Comparison of ENCODE assay signal across 15 cellular contexts in genomic region chr4:3654036-3654807, GRCh38.
DNase-seq lines count a peak whose midpoint lies in the region; ATAC-seq and TF ChIP-seq lines count a peak whose summit lies in the region.
"Had no signal": no experiment of that assay in that cellular context is flagged by ENCODE, and none has a peak within 500 bp of the region (broad histone marks: within the 10 kb centered on the region; RNA-seq: fewer than 3 reads in every experiment).

No MANE protein-coding gene starts in this region.

- no peaks in the 10 kb centered on the region for H3K27me3 ChIP-seq in right atrium auricular region
- H3K27me3 ChIP-seq in BLaER1 = peaks cover 20% of the 10 kb centered on the region; the same call in 1 of the 2 replicates

- H3K9me3 ChIP-seq in right atrium auricular region (no peaks in the 10 kb centered on the region), BLaER1 (no peaks in the 10 kb centered on the region)

- peaks cover 13% of the 10 kb centered on the region for H3K4me1 Mint-ChIP-seq in glutamatergic neuron (ENCODE audit: low read depth, unreplicated experiment)
- H3K4me1 Mint-ChIP-seq: CD14-positive monocyte; CD8-positive, alpha-beta memory T cell had no signal

- no peaks in the 10 kb centered on the region for H3K4me1 ChIP-seq in right atrium auricular region
- peaks cover 90% of the 10 kb centered on the region for H3K4me1 ChIP-seq in BLaER1

- no peaks in the 10 kb centered on the region for H3K9me3 Mint-ChIP-seq in glutamatergic neuron (ENCODE audit: unreplicated experiment)
- H3K9me3 Mint-ChIP-seq: CD14-positive monocyte; CD4-positive, alpha-beta T cell; CD8-positive, alpha-beta memory T cell had no signal

- H3K4me3 Mint-ChIP-seq in glutamatergic neuron (ENCODE audit: unreplicated experiment) = peak overlapping the region; percentile 47
- H3K4me3 Mint-ChIP-seq: CD14-positive monocyte; CD4-positive, alpha-beta T cell; CD8-positive, alpha-beta memory T cell had no signal

- DNase-seq in Right ventricle myocardium inferior (ENCODE audit: missing footprints) (peak; percentile 45), right atrium auricular region (ENCODE audit: low spot score) (no peak), glutamatergic neuron (no peak), NCI-H1436 treated with DMSO at 0.1 percent for 48 hours (lab: John Stamatoyannopoulos, UW) (no peak)
- DNase-seq in stimulated activated CD4-positive, alpha-beta T cell treated with anti-CD3 and anti-CD28 coated beads, Interleukin-2, amount 100 ng/mL, for 48 hours = no peak
- DNase-seq: CD4-positive, alpha-beta T cell; CD8-positive, alpha-beta memory T cell; DMS 273 treated with DMSO at 0.1 percent for 48 hours; DND-41; GM23248; H7; HCEC 1CT had no signal

- no peak overlapping the region for H3K9ac ChIP-seq in BLaER1
- H3K9ac ChIP-seq: GM23248 had no signal

- TF ChIP-seq CTCF in right atrium auricular region (IDR thresholded peaks at IDR 0.05) = no peak
- no peak for TF ChIP-seq CTCF in glutamatergic neuron (IDR thresholded peaks at IDR 0.05; ENCODE audit: partially characterized antibody, unreplicated experiment)

- peaks cover 5% of the 10 kb centered on the region for H3K36me3 Mint-ChIP-seq in glutamatergic neuron (ENCODE audit: unreplicated experiment)
- H3K36me3 Mint-ChIP-seq: CD14-positive monocyte; CD8-positive, alpha-beta memory T cell had no signal

- H3K4me3 ChIP-seq in right atrium auricular region (no peak overlapping the region), BLaER1 (no peak overlapping the region)
- H3K4me3 ChIP-seq: GM23248 had no signal

- peak overlapping the region; percentile 51 for H3K4me2 ChIP-seq in BLaER1

- H3K27ac ChIP-seq in right atrium auricular region = no peak overlapping the region
- H3K27ac ChIP-seq in BLaER1 = no peak overlapping the region
- H3K27ac ChIP-seq: GM23248 had no signal

- H3K27me3 Mint-ChIP-seq in glutamatergic neuron (ENCODE audit: unreplicated experiment) = peaks cover 2% of the 10 kb centered on the region

- intact Hi-C loops in Right ventricle myocardium inferior (cut with DNase I) = no loop called here

- H3K36me3 ChIP-seq in right atrium auricular region (no peaks in the 10 kb centered on the region), BLaER1 (no peaks in the 10 kb centered on the region)

- no peak overlapping the region for H3K27ac Mint-ChIP-seq in glutamatergic neuron (ENCODE audit: unreplicated experiment)
- H3K27ac Mint-ChIP-seq: CD14-positive monocyte; CD4-positive, alpha-beta T cell; CD8-positive, alpha-beta memory T cell had no signal

- ATAC-seq in Right ventricle myocardium inferior (no peak), HG03439 (IDR thresholded peaks at IDR 0.05; ENCODE audit: unreplicated experiment) (no peak)

- H4K20me1 ChIP-seq in BLaER1 = 0 out of 2 replicates have a peak, but pooled peaks cover 4% of the 10 kb centered on the region
